23 cellular contexts compared by ENCODE assay signal in genomic region chr2:119575439-119575838, GRCh38. TPM values are rescaled to one million over a fixed set of nuclear protein-coding genes. Genes with fewer than 3 reads are reported as not detected.
"Had no signal": no experiment of that assay in that cellular context is flagged by ENCODE, and none has a peak within 500 bp of the region (broad histone marks: within the 10 kb centered on the region; RNA-seq: fewer than 3 reads in every experiment).

No MANE protein-coding gene starts in this region.

- H3K4me3 Mint-ChIP-seq: dendritic cell treated with granulocyte-macrophage colony-stimulating factor and Interleukin-4, amounts not matched to agents 40 ng/mL and 50 ng/mL, for 4 days; effector memory CD8-positive, alpha-beta T cell; natural killer cell treated with Interleukin-12 subunit alpha and Interleukin-12 subunit beta and Interleukin-15 and Interleukin-18, amount 100 ng/mL, for 72 hours; neural progenitor cell had no signal

- H3K36me3 Mint-ChIP-seq: natural killer cell treated with Interleukin-12 subunit alpha and Interleukin-12 subunit beta and Interleukin-15 and Interleukin-18, amount 100 ng/mL, for 72 hours had no signal

- H3K9me3 Mint-ChIP-seq: effector memory CD8-positive, alpha-beta T cell; natural killer cell treated with Interleukin-12 subunit alpha and Interleukin-12 subunit beta and Interleukin-15 and Interleukin-18, amount 100 ng/mL, for 72 hours; neural progenitor cell had no signal

- H3K27ac Mint-ChIP-seq: dendritic cell treated with granulocyte-macrophage colony-stimulating factor and Interleukin-4, amounts not matched to agents 40 ng/mL and 50 ng/mL, for 4 days; effector memory CD8-positive, alpha-beta T cell; natural killer cell treated with Interleukin-12 subunit alpha and Interleukin-12 subunit beta and Interleukin-15 and Interleukin-18, amount 100 ng/mL, for 72 hours; neural progenitor cell had no signal

- DNase-seq: effector memory CD8-positive, alpha-beta T cell; esophagus squamous epithelium; foreskin fibroblast; kidney; left cardiac atrium; left ventricle myocardium inferior; lower lobe of right lung; mesenchymal stem cell; midbrain; nucleus accumbens; ovary; sigmoid colon; small intestine; stimulated activated CD4-positive, alpha-beta T cell treated with anti-CD3 and anti-CD28 coated beads, Interleukin-12 subunit alpha, Interleukin-12 subunit beta, amount 100 ng/mL, for 4 hours; stimulated activated naive CD8-positive, alpha-beta T cell treated with anti-CD3 and anti-CD28 coated beads, Interleukin-15, Interleukin-2, amounts not matched to agents 100 U/mL and 50 U/mL, for 24 hours; tibial artery; uterus had no signal

- H3K27me3 Mint-ChIP-seq: dendritic cell treated with granulocyte-macrophage colony-stimulating factor and Interleukin-4, amounts not matched to agents 40 ng/mL and 50 ng/mL, for 4 days had no signal

- H3K4me1 Mint-ChIP-seq: neural progenitor cell had no signal

RNA-seq across cellular contexts. Expression of gene CFAP221, which starts 31.2 kb away (rescaled TPM):
- total RNA-seq: epithelial cell of proximal tubule; natural killer cell treated with Interleukin-12 subunit alpha and Interleukin-12 subunit beta and Interleukin-15 and Interleukin-18, amount 100 ng/mL, for 72 hours; sigmoid colon had no signal

RNA-seq across cellular contexts. Expression of gene SCTR, which starts 51.2 kb away (rescaled TPM):
- total RNA-seq: epithelial cell of proximal tubule; esophagus squamous epithelium; natural killer cell treated with Interleukin-12 subunit alpha and Interleukin-12 subunit beta and Interleukin-15 and Interleukin-18, amount 100 ng/mL, for 72 hours; posterior vena cava; right atrium auricular region; sigmoid colon; uterus had no signal
